ENCODE assay signal across 27 cellular contexts in genomic region chr6:10730254-10730653, GRCh38. TPM values are rescaled to one million over a fixed set of nuclear protein-coding genes. Genes with fewer than 3 reads are reported as not detected.
DNase-seq lines count a peak whose midpoint lies in the region; ATAC-seq, FAIRE-seq and TF ChIP-seq lines count a peak whose summit lies in the region.
"Had no signal": no experiment of that assay in that cellular context is flagged by ENCODE, and none has a peak within 500 bp of the region (broad histone marks: within the 10 kb centered on the region; RNA-seq: fewer than 3 reads in every experiment).

No MANE protein-coding gene starts in this region.

- peaks cover 74% of the 10 kb centered on the region for H3K36me3 ChIP-seq in left ventricle myocardium inferior
- H3K36me3 ChIP-seq in Panc1 (ENCODE audit: control insufficient read depth, insufficient read depth, low read length) = peaks cover 5% of the 10 kb centered on the region; the same call in 1 of the 2 replicates
- peaks cover 73% of the 10 kb centered on the region for H3K36me3 ChIP-seq in endodermal cell (ENCODE audit: control insufficient read depth, insufficient read depth, low read length)
- peaks cover 78% of the 10 kb centered on the region for H3K36me3 ChIP-seq in upper lobe of right lung

- H3K9ac ChIP-seq in endodermal cell (ENCODE audit: extremely low read depth, low read length, poor library complexity, severe bottlenecking) = no peak overlapping the region

- intact Hi-C loops in Right ventricle myocardium superior (cut with DNase I) = no loop called here
- intact Hi-C loops in left ventricle myocardium inferior (cut with micrococcal nuclease) = no loop called here
- intact Hi-C loops in Panc1 (cut with micrococcal nuclease; ENCODE audit: unreplicated experiment) = no loop called here
- intact Hi-C loops in upper lobe of right lung (cut with DNase I) = no loop called here

- peak overlapping the region; percentile 17 for H3K27ac Mint-ChIP-seq in endodermal cell
- H3K27ac Mint-ChIP-seq: activated naive CD4-positive, alpha-beta T cell treated with anti-CD3 and anti-CD28 coated beads, Interleukin-2, amount 10 ng/mL, durations not matched to agents 7 days and 5 days; T-helper 2 cell treated with Interferon-gamma antibody and Interleukin-4, amounts not matched to agents 5 μg/mL and 100 μg/mL, for 36 hours had no signal

- H3K9me3 ChIP-seq in left ventricle myocardium inferior (replicated peaks) (no peaks in the 10 kb centered on the region), Panc1 (ENCODE audit: control insufficient read depth, insufficient read depth, low read depth, low read length) (no peaks in the 10 kb centered on the region), endodermal cell (ENCODE audit: control insufficient read depth, low read length) (no peaks in the 10 kb centered on the region), upper lobe of right lung (no peaks in the 10 kb centered on the region)
- H3K9me3 ChIP-seq: suprapubic skin had no signal

- H3K27me3 Mint-ChIP-seq in endodermal cell (ENCODE audit: insufficient read depth) = no peaks in the 10 kb centered on the region
- H3K27me3 Mint-ChIP-seq: activated naive CD4-positive, alpha-beta T cell treated with anti-CD3 and anti-CD28 coated beads, Interleukin-2, amount 10 ng/mL, durations not matched to agents 7 days and 5 days had no signal

- 96 to 100% methylated on average over 3 of the region's 3 CpGs for WGBS in endodermal cell (ENCODE audit: insufficient coverage in 1 of 2, insufficient read length in 1 of 2), 2 experiments

- no peaks in the 10 kb centered on the region for H3K9me3 Mint-ChIP-seq in endodermal cell
- H3K9me3 Mint-ChIP-seq: activated naive CD4-positive, alpha-beta T cell treated with anti-CD3 and anti-CD28 coated beads, Interleukin-2, amount 10 ng/mL, durations not matched to agents 7 days and 5 days; nephron; T-helper 2 cell treated with Interferon-gamma antibody and Interleukin-4, amounts not matched to agents 5 μg/mL and 100 μg/mL, for 36 hours had no signal

- TF ChIP-seq CTCF in left ventricle myocardium inferior (IDR thresholded peaks at IDR 0.05; ENCODE audit: borderline replicate concordance) (no peak), Panc1 (IDR thresholded peaks at IDR 0.05) (no peak), endodermal cell (conservative IDR thresholded peaks at IDR 0.05) (no peak), upper lobe of right lung (IDR thresholded peaks at IDR 0.05) (no peak)

- H3K27ac ChIP-seq in left ventricle myocardium inferior (replicated peaks) = no peak overlapping the region
- peak overlapping the region; percentile 64 for H3K27ac ChIP-seq in Panc1 (ENCODE audit: low read length)
- H3K27ac ChIP-seq in endodermal cell (ENCODE audit: low read depth, low read length) = no peak overlapping the region
- no peak overlapping the region for H3K27ac ChIP-seq in upper lobe of right lung
- H3K27ac ChIP-seq: epithelial cell of prostate, suprapubic skin had no signal

- H3K27me3 ChIP-seq in left ventricle myocardium inferior (ENCODE audit: low read depth) (no peaks in the 10 kb centered on the region), Panc1 (ENCODE audit: control insufficient read depth, insufficient read depth, low read length) (no peaks in the 10 kb centered on the region), endodermal cell (ENCODE audit: control insufficient read depth, insufficient read depth, low read length, poor library complexity, severe bottlenecking) (no peaks in the 10 kb centered on the region), upper lobe of right lung (no peaks in the 10 kb centered on the region)
- H3K27me3 ChIP-seq: suprapubic skin had no signal

- H3K4me1 Mint-ChIP-seq in endodermal cell = peaks cover 16% of the 10 kb centered on the region

- H3K4me3 Mint-ChIP-seq in endodermal cell = no peak overlapping the region
- H3K4me3 Mint-ChIP-seq: activated naive CD4-positive, alpha-beta T cell treated with anti-CD3 and anti-CD28 coated beads, Interleukin-2, amount 10 ng/mL, durations not matched to agents 7 days and 5 days; CD14-positive monocyte; nephron; T-helper 2 cell treated with Interferon-gamma antibody and Interleukin-4, amounts not matched to agents 5 μg/mL and 100 μg/mL, for 36 hours had no signal

- H3K36me3 Mint-ChIP-seq in endodermal cell (ENCODE audit: low read depth) = peaks cover 66% of the 10 kb centered on the region

- no peak for DNase-seq in Right ventricle myocardium superior
- no peak for DNase-seq in left ventricle myocardium inferior
- DNase-seq in Panc1 (ENCODE audit: low read depth, low spot score) = no peak
- no peak for DNase-seq in endodermal cell
- no peak for DNase-seq in upper lobe of right lung
- no peak for DNase-seq in amniotic stem cell (lab: John Stamatoyannopoulos, UW)
- no peak for DNase-seq in NK-92 treated with Interleukin-12 subunit alpha and Interleukin-12 subunit beta, amount 100 ng/mL, for 24 hours (lab: John Stamatoyannopoulos, UW)
- no peak for DNase-seq in GM19239 (ENCODE audit: insufficient read length, low spot score)
- DNase-seq: activated CD4-positive, alpha-beta T cell treated with anti-CD3 and anti-CD28 coated beads for 1 hour; activated CD8-positive, alpha-beta memory T cell treated with anti-CD3 and anti-CD28 coated beads for 24 hours; activated naive CD4-positive, alpha-beta T cell treated with anti-CD3 and anti-CD28 coated beads, Interleukin-2, amount 10 ng/mL, durations not matched to agents 7 days and 5 days; activated T-cell treated with anti-CD3 and anti-CD28 coated beads, Interleukin-2, amount 50 U/mL, for 48 hours; aorta; EL; NCI-H1436 treated with DMSO at 0.1 percent for 48 hours; NCI-H524 treated with DMSO at 0.1 percent for 48 hours had no signal

- no peak for FAIRE-seq in GM19239 (lab: Jason Lieb, UNC)
- FAIRE-seq: HepG2, urothelium cell line had no signal

- H3K4me3 ChIP-seq in left ventricle myocardium inferior (no peak overlapping the region), Panc1 (ENCODE audit: low read depth in 2 of 2, low read length in 2 of 2) (no peak overlapping the region), endodermal cell (ENCODE audit: low read length) (no peak overlapping the region), upper lobe of right lung (no peak overlapping the region)
- H3K4me3 ChIP-seq: suprapubic skin had no signal

- peak; percentile 33 for ATAC-seq in Right ventricle myocardium superior (ENCODE audit: poor library complexity)
- no peak for ATAC-seq in Panc1
- peak; percentile 31 for ATAC-seq in upper lobe of right lung
- ATAC-seq: HepG2 had no signal

- in situ Hi-C loops in Panc1 (cut with HindIII; ENCODE audit: low pct_unique_long_range_greater_than_20kb, low sequenced_read_pairs) = no loop called here

- POLR2A ChIA-PET in Panc1 (lab: Charles Lee) = no interaction called here

- BruUV-seq in Panc1 (replicated peaks; lab: Mats Ljungman, UMichigan) = no TSS peak

- H3K4me1 ChIP-seq in left ventricle myocardium inferior (peaks cover 28% of the 10 kb centered on the region), Panc1 (ENCODE audit: control insufficient read depth, insufficient read depth, low read length) (peaks cover 20% of the 10 kb centered on the region), endodermal cell (ENCODE audit: control insufficient read depth, insufficient read depth, low read length) (no peaks in the 10 kb centered on the region), upper lobe of right lung (no peaks in the 10 kb centered on the region)

- CTCF ChIA-PET in Panc1 (lab: Charles Lee) = no interaction called here

RNA-seq across cellular contexts. Expression of gene TMEM14C, which starts 7.4 kb away (rescaled TPM):
- total RNA-seq in Right ventricle myocardium superior (124 TPM), left ventricle myocardium inferior (132 TPM), Panc1 (2021; ENCODE audit: unreplicated experiment) (159 TPM), endodermal cell (100 to 1,000 TPM; 102 to 118 TPM), upper lobe of right lung (87.5 TPM)
- 134 TPM for polyA plus RNA-seq in Panc1 (2012; ENCODE audit: insufficient read length)
- polyA plus RNA-seq in endodermal cell (2013, experiment 1 of 2) = 149 TPM
- polyA plus RNA-seq in endodermal cell (2013, experiment 2 of 2) = 146 TPM

RNA-seq across cellular contexts. Expression of gene TMEM14B, which starts 17.4 kb away (rescaled TPM):
- 120 TPM for total RNA-seq in Right ventricle myocardium superior
- total RNA-seq in left ventricle myocardium inferior = 118 TPM
- 180 TPM for total RNA-seq in Panc1 (2021; ENCODE audit: unreplicated experiment)
- 103 TPM for polyA plus RNA-seq in Panc1 (2012; ENCODE audit: insufficient read length)
- 100 to 1,000 TPM; 165 to 242 TPM for total RNA-seq in endodermal cell
- polyA plus RNA-seq in endodermal cell (2013, experiment 1 of 2) = 111 TPM
- 120 TPM for polyA plus RNA-seq in endodermal cell (2013, experiment 2 of 2)
- total RNA-seq in upper lobe of right lung = 50.1 TPM

RNA-seq across cellular contexts. Expression of gene PAK1IP1, which starts 35.5 kb away (rescaled TPM):
- 10.4 TPM for total RNA-seq in Right ventricle myocardium superior
- total RNA-seq in left ventricle myocardium inferior = 11.2 TPM
- 27.3 TPM for total RNA-seq in Panc1 (2021; ENCODE audit: unreplicated experiment)
- polyA plus RNA-seq in Panc1 (2012; ENCODE audit: insufficient read length) = 18.1 TPM
- 10 to 100 TPM; 15.3 to 16.8 TPM for total RNA-seq in endodermal cell
- 18.2 TPM for polyA plus RNA-seq in endodermal cell (2013, experiment 1 of 2)
- polyA plus RNA-seq in endodermal cell (2013, experiment 2 of 2) = 17.8 TPM
- 11.6 TPM for total RNA-seq in upper lobe of right lung

RNA-seq across cellular contexts. Expression of gene C6orf52, which starts 35.8 kb away (rescaled TPM):
- total RNA-seq in Right ventricle myocardium superior (0.78 TPM), left ventricle myocardium inferior (1.5 TPM), Panc1 (2021; ENCODE audit: unreplicated experiment) (6.5 TPM), endodermal cell (1 to 10 TPM; 1.7 to 1.9 TPM), upper lobe of right lung (not detected)
- polyA plus RNA-seq in Panc1 (2012; ENCODE audit: insufficient read length) = 5.1 TPM
- 3.9 TPM for polyA plus RNA-seq in endodermal cell (2013, experiment 1 of 2)
- 3.4 TPM for polyA plus RNA-seq in endodermal cell (2013, experiment 2 of 2)
- total RNA-seq: fibroblast of villous mesenchyme, H4, mononuclear cell, posterior vena cava, suprapubic skin had no signal
